Comparison of ENCODE assay signal across 9 cellular contexts in genomic region chr3:136343873-136344281, GRCh38.
DNase-seq lines count a peak whose midpoint lies in the region; ATAC-seq and TF ChIP-seq lines count a peak whose summit lies in the region.
"Had no signal": no experiment of that assay in that cellular context is flagged by ENCODE, and none has a peak within 500 bp of the region (broad histone marks: within the 10 kb centered on the region; RNA-seq: fewer than 3 reads in every experiment).

No MANE protein-coding gene starts in this region.

- no peak for TF ChIP-seq CTCF in CD8-positive, alpha-beta T cell (IDR thresholded peaks at IDR 0.05)
- TF ChIP-seq CTCF in coronary artery (IDR thresholded peaks at IDR 0.05), result no peak
- no peak for TF ChIP-seq CTCF in mucosa of descending colon (IDR thresholded peaks at IDR 0.05)

- peaks cover 69% of the 10 kb centered on the region for H3K36me3 Mint-ChIP-seq in CD8-positive, alpha-beta T cell

- H3K9me3 ChIP-seq in CD8-positive, alpha-beta T cell (ENCODE audit: low read length), result no peaks in the 10 kb centered on the region
- H3K9me3 ChIP-seq in mucosa of descending colon, result no peaks in the 10 kb centered on the region
- H3K9me3 ChIP-seq: HAP-1 had no signal

- no peaks in the 10 kb centered on the region for H3K4me1 ChIP-seq in CD8-positive, alpha-beta T cell (ENCODE audit: insufficient read depth, low read length)
- peaks cover 21% of the 10 kb centered on the region for H3K4me1 ChIP-seq in mucosa of descending colon (ENCODE audit: low read depth)
- H3K4me1 ChIP-seq: HAP-1 had no signal

- no peak overlapping the region for H3K4me3 ChIP-seq in CD8-positive, alpha-beta T cell (ENCODE audit: low read depth, low read length)
- H3K4me3 ChIP-seq in coronary artery (no peak overlapping the region), mucosa of descending colon (peak overlapping the region; percentile 6)
- H3K4me3 ChIP-seq: HAP-1 had no signal

- no peaks in the 10 kb centered on the region for H3K27me3 ChIP-seq in CD8-positive, alpha-beta T cell (ENCODE audit: insufficient read depth, low read length)

- DNase-seq in CD8-positive, alpha-beta T cell, result no peak
- DNase-seq in NCI-H2029 (lab: John Stamatoyannopoulos, UW), result peak; percentile 80
- DNase-seq in coronary artery (ENCODE audit: low spot score), result peak; percentile 77
- DNase-seq in mucosa of descending colon, result peak; percentile 88 to 93 (median 89)
- no peak for DNase-seq in activated CD8-positive, alpha-beta memory T cell treated with anti-CD3 and anti-CD28 coated beads, Interleukin-2, amount 50 U/mL, for 4 hours
- no peak for DNase-seq in activated T-cell treated with anti-CD3 and anti-CD28 coated beads for 4 hours
- DNase-seq in NCI-H1436 (lab: John Stamatoyannopoulos, UW), result no peak

- H3K27me3 Mint-ChIP-seq in CD8-positive, alpha-beta T cell (ENCODE audit: low read depth), result no peaks in the 10 kb centered on the region

- no peak overlapping the region for H3K27ac ChIP-seq in CD8-positive, alpha-beta T cell (ENCODE audit: low read depth, low read length)
- peak overlapping the region in 1 of 2 donors; percentile 31 for H3K27ac ChIP-seq in coronary artery

- intact Hi-C loops in CD8-positive, alpha-beta T cell (cut with DNase I, micrococcal nuclease), result no loop called here
- intact Hi-C loops in mucosa of descending colon (cut with DNase I, micrococcal nuclease), result no loop called here

- no peaks in the 10 kb centered on the region for H3K9me3 Mint-ChIP-seq in CD8-positive, alpha-beta T cell

- no peak for ATAC-seq in CD8-positive, alpha-beta T cell
- peak; percentile 96 for ATAC-seq in mucosa of descending colon
- ATAC-seq in HG03571 (IDR thresholded peaks at IDR 0.05; ENCODE audit: unreplicated experiment), result no peak

- CTCF ChIA-PET in CD8-positive, alpha-beta T cell (lab: Charles Lee), result interaction anchor here (1.2 kb wide), 1 partner anchor 670 kb away, joined by 3 read pairs; no protein-coding TSS in a partner anchor

- H3K4me1 Mint-ChIP-seq in CD8-positive, alpha-beta T cell (ENCODE audit: low read depth), result no peaks in the 10 kb centered on the region

- H3K27ac Mint-ChIP-seq in CD8-positive, alpha-beta T cell, result peak overlapping the region; percentile 18

- POLR2A ChIA-PET in CD8-positive, alpha-beta T cell (lab: Charles Lee), result no interaction called here

- H3K36me3 ChIP-seq in CD8-positive, alpha-beta T cell (ENCODE audit: insufficient read depth, low read length), result peaks cover 3% of the 10 kb centered on the region
- no peaks in the 10 kb centered on the region for H3K36me3 ChIP-seq in mucosa of descending colon (ENCODE audit: low read depth)

- no peak overlapping the region for H3K4me3 Mint-ChIP-seq in CD8-positive, alpha-beta T cell

Comparison
In these comparisons a context has a peak if more than half of its experiments do, and no peak if none do; other contexts are left out.
1. DNase-seq: peak in NCI-H2029 (single experiment), coronary artery (single experiment) and mucosa of descending colon (3 of 3); none in CD8-positive, alpha-beta T cell (0 of 7), activated CD8-positive, alpha-beta memory T cell treated with anti-CD3 and anti-CD28 coated beads, Interleukin-2, amount 50 U/mL, for 4 hours (single experiment), activated T-cell treated with anti-CD3 and anti-CD28 coated beads for 4 hours (single experiment) and NCI-H1436 (single experiment).